16 cellular contexts compared by ENCODE assay signal in genomic region chr10:119404719-119405504, GRCh38.
DNase-seq lines count a peak whose midpoint lies in the region; ATAC-seq and TF ChIP-seq lines count a peak whose summit lies in the region.
"Had no signal": no experiment of that assay in that cellular context is flagged by ENCODE, and none has a peak within 500 bp of the region (broad histone marks: within the 10 kb centered on the region; RNA-seq: fewer than 3 reads in every experiment).

No MANE protein-coding gene starts in this region.

- no peak overlapping the region for H3K27ac Mint-ChIP-seq in T-cell
- H3K27ac Mint-ChIP-seq: immature natural killer cell, natural killer cell had no signal

- H2BK120ac ChIP-seq in neuronal stem cell (ENCODE audit: low read depth, low read length): no peak overlapping the region

- TF ChIP-seq POLR2A in esophagus muscularis mucosa (IDR thresholded peaks at IDR 0.05; ENCODE audit: low read depth): no peak

- H3K36me3 ChIP-seq in esophagus muscularis mucosa (peaks cover 0 to 8% (median 3%) of the 10 kb centered on the region in 4 donors), neuronal stem cell (replicated peaks in 1 of 2; ENCODE audit: control insufficient read depth in 2 of 2, insufficient read depth in 2 of 2, low read length in 2 of 2) (peaks cover 0 to under 1% of the 10 kb centered on the region in 2 donors)
- H3K36me3 ChIP-seq: tibial artery had no signal

- no peak overlapping the region for H3K14ac ChIP-seq in neuronal stem cell (ENCODE audit: low read length)

- H3K27ac ChIP-seq in esophagus muscularis mucosa (replicated peaks in 1 of 4) (peak overlapping the region; percentile 47 to 54 (median 50)), neuronal stem cell (replicated peaks; ENCODE audit: low read length) (no peak overlapping the region)
- H3K27ac ChIP-seq: tibial artery had no signal

- no peak overlapping the region for H4K91ac ChIP-seq in neuronal stem cell (ENCODE audit: low read depth, low read length, poor library complexity)

- H3K4me3 ChIP-seq in esophagus muscularis mucosa: no peak overlapping the region
- no peak overlapping the region for H3K4me3 ChIP-seq in neuronal stem cell (ENCODE audit: low read length in 2 of 2)
- H3K4me3 ChIP-seq: coronary artery, tibial artery had no signal

- H3K9ac ChIP-seq in neuronal stem cell (ENCODE audit: low read depth, low read length, poor library complexity): no peak overlapping the region

- no peak overlapping the region for H2AK5ac ChIP-seq in neuronal stem cell (ENCODE audit: low read depth, low read length)

- H3K23ac ChIP-seq in neuronal stem cell (ENCODE audit: low read depth, low read length, poor library complexity): no peak overlapping the region

- intact Hi-C loops in esophagus muscularis mucosa (cut with DNase I): no loop called here

- no peaks in the 10 kb centered on the region for H3K27me3 Mint-ChIP-seq in T-cell
- H3K27me3 Mint-ChIP-seq: activated T-cell treated with anti-CD3 and anti-CD28 coated beads, Interleukin-2, amount 50 U/mL, for 24 hours had no signal

- no peak overlapping the region for H3K4me3 Mint-ChIP-seq in T-cell
- H3K4me3 Mint-ChIP-seq: activated T-cell treated with anti-CD3 and anti-CD28 coated beads, Interleukin-2, amount 50 U/mL, for 24 hours; immature natural killer cell; natural killer cell had no signal

- ATAC-seq in T-cell (replicated peaks in 1 of 4): no peak
- ATAC-seq: natural killer cell had no signal

- no peak overlapping the region for H3K4me2 ChIP-seq in neuronal stem cell (ENCODE audit: insufficient read depth, low read length, poor library complexity, severe bottlenecking)

- POLR2A ChIA-PET in T-cell (lab: Charles Lee): interaction anchor here in 1 of 2 donors (0.6 kb wide), 1 partner anchor 216 kb away, joined by 3 read pairs; no protein-coding TSS in a partner anchor

- WGBS in esophagus muscularis mucosa: 83% methylated on average over 13 of the region's 13 CpGs
- no CpG with 5 or more reads among the region's 13 CpGs for WGBS in neuronal stem cell (ENCODE audit: extremely low coverage in 2 of 2, insufficient read length in 2 of 2, insufficient replicate concordance in 1 of 2), 2 donors

- H3K79me1 ChIP-seq in neuronal stem cell (ENCODE audit: low read depth, low read length): no peaks in the 10 kb centered on the region

- H3K27me3 ChIP-seq in esophagus muscularis mucosa (no peaks in the 10 kb centered on the region), neuronal stem cell (ENCODE audit: control insufficient read depth in 3 of 3, insufficient read depth in 3 of 3, low read depth in 1 of 3, low read length in 3 of 3) (peaks cover 0 to under 1% (median 0%) of the 10 kb centered on the region in 3 experiments)
- H3K27me3 ChIP-seq: tibial artery had no signal

- TF ChIP-seq EP300 in esophagus muscularis mucosa (IDR thresholded peaks at IDR 0.05): no peak

- H2BK12ac ChIP-seq in neuronal stem cell (ENCODE audit: low read length): no peak overlapping the region

- H3K4ac ChIP-seq in neuronal stem cell (ENCODE audit: low read length): no peak overlapping the region

- no peaks in the 10 kb centered on the region for H3K9me3 ChIP-seq in esophagus muscularis mucosa
- no peaks in the 10 kb centered on the region for H3K9me3 ChIP-seq in neuronal stem cell (replicated peaks in 1 of 2; ENCODE audit: control insufficient read depth in 2 of 2, insufficient read depth in 1 of 2, low read depth in 1 of 2, low read length in 2 of 2)
- H3K9me3 ChIP-seq: tibial artery had no signal

- H4K8ac ChIP-seq in neuronal stem cell (ENCODE audit: low read depth, low read length): no peak overlapping the region

- peak overlapping the region; percentile 6 for H2BK15ac ChIP-seq in neuronal stem cell (ENCODE audit: low read length)

- H3K9me3 Mint-ChIP-seq in T-cell: no peaks in the 10 kb centered on the region
- H3K9me3 Mint-ChIP-seq: activated T-cell treated with anti-CD3 and anti-CD28 coated beads, Interleukin-2, amount 50 U/mL, for 24 hours; immature natural killer cell; natural killer cell had no signal

- H3K4me1 Mint-ChIP-seq in T-cell: peaks cover 0 to 7% (median 0%) of the 10 kb centered on the region in 3 donors

- H3K4me1 ChIP-seq in esophagus muscularis mucosa: peaks cover 44 to 62% (median 55%) of the 10 kb centered on the region in 4 donors
- H3K4me1 ChIP-seq in neuronal stem cell (ENCODE audit: control insufficient read depth in 2 of 2, insufficient read depth in 1 of 2, low read depth in 1 of 2, low read length in 2 of 2): peaks cover 19 to 20% of the 10 kb centered on the region in 2 donors

- H3K18ac ChIP-seq in neuronal stem cell (ENCODE audit: low read length): peak overlapping the region; percentile 58

- peaks cover 16% of the 10 kb centered on the region for H3K36me3 Mint-ChIP-seq in T-cell
- H3K36me3 Mint-ChIP-seq: natural killer cell had no signal

- peak overlapping the region; percentile 37 for H2AFZ ChIP-seq in neuronal stem cell (ENCODE audit: low read length)

- peak overlapping the region; percentile 31 for H2BK5ac ChIP-seq in neuronal stem cell (ENCODE audit: low read length)

- TF ChIP-seq CTCF in esophagus muscularis mucosa (IDR thresholded peaks at IDR 0.05): no peak

- DNase-seq in AML-193 (lab: John Stamatoyannopoulos, UW): peak; percentile 25 to 48
- peak; percentile 76 for DNase-seq in NOMO-1 treated with DMSO at 0.1 percent for 48 hours (lab: John Stamatoyannopoulos, UW; ENCODE audit: unreplicated experiment)
- no peak for DNase-seq in esophagus muscularis mucosa (ENCODE audit: extremely low spot score)
- DNase-seq in neuronal stem cell (ENCODE audit: low spot score): no peak
- no peak for DNase-seq in T-cell
- DNase-seq in DMS79 (lab: John Stamatoyannopoulos, UW): no peak
- no peak for DNase-seq in NCI-H2107 (lab: John Stamatoyannopoulos, UW)
- no peak for DNase-seq in NCI-H748 treated with DMSO at 0.1 percent for 48 hours (lab: John Stamatoyannopoulos, UW)
- DNase-seq: activated CD4-positive, alpha-beta T cell treated with anti-CD3 and anti-CD28 coated beads for 1 hour; activated T-cell treated with anti-CD3 and anti-CD28 coated beads, Interleukin-2, amount 50 U/mL, for 24 hours; immature natural killer cell; natural killer cell; NCI-H1694 treated with DMSO at 0.1 percent for 48 hours; NCI-H82; tibial artery had no signal

- CTCF ChIA-PET in T-cell (lab: Charles Lee): no interaction called here

Comparison
In these comparisons a context has a peak if more than half of its experiments do, and no peak if none do; other contexts are left out.
1. DNase-seq: peak in AML-193 (2 of 2) and NOMO-1 treated with DMSO at 0.1 percent for 48 hours (single experiment); none in esophagus muscularis mucosa (single experiment), neuronal stem cell (single experiment), T-cell (0 of 34), DMS79 (single experiment), NCI-H2107 (single experiment) and NCI-H748 treated with DMSO at 0.1 percent for 48 hours (single experiment).